11 cellular contexts compared by ENCODE assay signal in genomic region chr6:5619249-5619648, GRCh38.
A peak's percentile ranks its signal among the peaks of the same experiment; 100 is the strongest.
DNase-seq lines count a peak whose midpoint lies in the region; ATAC-seq lines count a peak whose summit lies in the region.
"Had no signal": no experiment of that assay in that cellular context is flagged by ENCODE, and none has a peak within 500 bp of the region (broad histone marks: within the 10 kb centered on the region; RNA-seq: fewer than 3 reads in every experiment).

No MANE protein-coding gene starts in this region.

- peak; percentile 8 for DNase-seq in T-helper 2 cell treated with Interferon-gamma antibody and Interleukin-4, amounts not matched to agents 5 μg/mL and 100 μg/mL, for 36 hours (ENCODE audit: low spot score)
- DNase-seq in naive thymus-derived CD8-positive, alpha-beta T cell: peak; percentile 8 to 71 (median 38)
- DNase-seq in SKM-1 (lab: John Stamatoyannopoulos, UW; ENCODE audit: unreplicated experiment) (no peak), head of caudate nucleus (no peak), DMS 273 (lab: John Stamatoyannopoulos, UW; ENCODE audit: unreplicated experiment) (no peak)
- DNase-seq in effector CD8-positive, alpha-beta T cell (lab: John Stamatoyannopoulos, UW): no peak
- DNase-seq: DMS79 treated with DMSO at 0.1 percent for 48 hours, HCEC 1CT, SHP77 had no signal

- H3K9me3 Mint-ChIP-seq in T-helper 2 cell treated with Interferon-gamma antibody and Interleukin-4, amounts not matched to agents 5 μg/mL and 100 μg/mL, for 36 hours: no peaks in the 10 kb centered on the region
- H3K9me3 Mint-ChIP-seq in naive thymus-derived CD8-positive, alpha-beta T cell: peaks cover 0 to 7% (median 0%) of the 10 kb centered on the region in 9 donors

- ATAC-seq in GM18502 (IDR thresholded peaks at IDR 0.05; ENCODE audit: poor library complexity, unreplicated experiment) (peak; percentile 84), HG02623 (IDR thresholded peaks at IDR 0.05; ENCODE audit: unreplicated experiment) (peak; percentile 72)
- peak; percentile 100 for ATAC-seq in naive thymus-derived CD8-positive, alpha-beta T cell

- H3K4me1 Mint-ChIP-seq in T-helper 2 cell treated with Interferon-gamma antibody and Interleukin-4, amounts not matched to agents 5 μg/mL and 100 μg/mL, for 36 hours (ENCODE audit: low read depth): peaks cover 11% of the 10 kb centered on the region
- H3K4me1 Mint-ChIP-seq in naive thymus-derived CD8-positive, alpha-beta T cell: peaks cover 14 to 46% (median 24%) of the 10 kb centered on the region in 4 donors

- no peaks in the 10 kb centered on the region for H3K27me3 Mint-ChIP-seq in T-helper 2 cell treated with Interferon-gamma antibody and Interleukin-4, amounts not matched to agents 5 μg/mL and 100 μg/mL, for 36 hours (ENCODE audit: low read depth)
- H3K27me3 Mint-ChIP-seq in naive thymus-derived CD8-positive, alpha-beta T cell: no peaks in the 10 kb centered on the region

- intact Hi-C loops in head of caudate nucleus (cut with DNase I): no loop called here

- no peak overlapping the region for H3K4me3 Mint-ChIP-seq in T-helper 2 cell treated with Interferon-gamma antibody and Interleukin-4, amounts not matched to agents 5 μg/mL and 100 μg/mL, for 36 hours
- peak overlapping the region; percentile 27 to 75 (median 62) for H3K4me3 Mint-ChIP-seq in naive thymus-derived CD8-positive, alpha-beta T cell

- H3K27ac Mint-ChIP-seq in T-helper 2 cell treated with Interferon-gamma antibody and Interleukin-4, amounts not matched to agents 5 μg/mL and 100 μg/mL, for 36 hours: peak overlapping the region; percentile 62
- H3K27ac Mint-ChIP-seq in naive thymus-derived CD8-positive, alpha-beta T cell: peak overlapping the region; percentile 67 to 95 (median 92)

- POLR2A ChIA-PET in naive thymus-derived CD8-positive, alpha-beta T cell (lab: Charles Lee): interaction anchor here (0.6 to 1.3 kb wide), 5 partner anchors 38 to 109 kb away, joined by 3 to 4 read pairs (median 3); no protein-coding TSS in a partner anchor

- H3K36me3 Mint-ChIP-seq in T-helper 2 cell treated with Interferon-gamma antibody and Interleukin-4, amounts not matched to agents 5 μg/mL and 100 μg/mL, for 36 hours (ENCODE audit: low read depth): peaks cover 7% of the 10 kb centered on the region
- peaks cover 13 to 21% (median 19%) of the 10 kb centered on the region in 3 donors for H3K36me3 Mint-ChIP-seq in naive thymus-derived CD8-positive, alpha-beta T cell

Comparison
In these comparisons a context has a peak if more than half of its experiments do, and no peak if none do; other contexts are left out.
1. DNase-seq: peak in T-helper 2 cell treated with Interferon-gamma antibody and Interleukin-4, amounts not matched to agents 5 μg/mL and 100 μg/mL, for 36 hours (single experiment) and naive thymus-derived CD8-positive, alpha-beta T cell (10 of 10); none in SKM-1 (single experiment), head of caudate nucleus (0 of 42), DMS 273 (single experiment) and effector CD8-positive, alpha-beta T cell (single experiment).
2. Peak in every context shown above with its lines, with median percentiles within 50 percentile points of each other: ATAC-seq.